Comparison of ENCODE assay signal across 38 cellular contexts in genomic region chr10:89979726-89980125, GRCh38.
"Had no signal": no experiment of that assay in that cellular context is flagged by ENCODE, and none has a peak within 500 bp of the region (broad histone marks: within the 10 kb centered on the region; RNA-seq: fewer than 3 reads in every experiment).

No MANE protein-coding gene starts in this region.

- H3K27ac ChIP-seq: ascending aorta, cardiac muscle cell, VCaP had no signal

- H3K27me3 Mint-ChIP-seq: activated CD4-positive, alpha-beta memory T cell treated with anti-CD3 and anti-CD28 coated beads, Interleukin-2, amount 10 ng/mL, durations not matched to agents 7 days and 5 days; activated CD4-positive, alpha-beta T cell treated with anti-CD3 and anti-CD28 coated beads, Interleukin-2, amount 10 ng/mL, durations not matched to agents 7 days and 5 days; activated CD8-positive, alpha-beta memory T cell treated with anti-CD3 and anti-CD28 coated beads, Interleukin-2, amount 10 ng/mL, durations not matched to agents 7 days and 5 days; activated naive CD4-positive, alpha-beta T cell treated with anti-CD3 and anti-CD28 coated beads, Interleukin-2, amount 10 ng/mL, durations not matched to agents 7 days and 5 days; activated naive CD4-positive, alpha-beta T cell treated with anti-CD3 and anti-CD28 coated beads, Interleukin-2, amount 50 U/mL, for 24 hours; activated naive CD8-positive, alpha-beta T cell; activated naive CD8-positive, alpha-beta T cell treated with anti-CD3 and anti-CD28 coated beads, Interleukin-2, amount 50 U/mL, for 24 hours had no signal

- H3K9me3 ChIP-seq: ascending aorta had no signal

- H3K4me3 ChIP-seq: ascending aorta, cardiac muscle cell had no signal

- FAIRE-seq: bronchial epithelial cell, TTC549 had no signal

- H3K27ac Mint-ChIP-seq: activated CD4-positive, alpha-beta memory T cell treated with anti-CD3 and anti-CD28 coated beads, Interleukin-2, amount 10 ng/mL, durations not matched to agents 7 days and 5 days; activated CD4-positive, alpha-beta T cell treated with anti-CD3 and anti-CD28 coated beads for 36 hours; activated CD4-positive, alpha-beta T cell treated with anti-CD3 and anti-CD28 coated beads, Interleukin-2, amount 10 ng/mL, durations not matched to agents 7 days and 5 days; activated CD8-positive, alpha-beta memory T cell treated with anti-CD3 and anti-CD28 coated beads, Interleukin-2, amount 10 ng/mL, durations not matched to agents 7 days and 5 days; activated CD8-positive, alpha-beta T cell treated with anti-CD3 and anti-CD28 coated beads, Interleukin-2, amount 10 ng/mL, durations not matched to agents 7 days and 5 days; activated naive CD4-positive, alpha-beta T cell treated with anti-CD3 and anti-CD28 coated beads, Interleukin-2, amount 10 ng/mL, durations not matched to agents 7 days and 5 days; activated naive CD4-positive, alpha-beta T cell treated with anti-CD3 and anti-CD28 coated beads, Interleukin-2, amount 50 U/mL, for 24 hours; activated naive CD8-positive, alpha-beta T cell; activated naive CD8-positive, alpha-beta T cell treated with anti-CD3 and anti-CD28 coated beads, Interleukin-2, amount 10 ng/mL, durations not matched to agents 7 days and 5 days; activated naive CD8-positive, alpha-beta T cell treated with anti-CD3 and anti-CD28 coated beads, Interleukin-2, amount 50 U/mL, for 24 hours; activated T-cell treated with anti-CD3 and anti-CD28 coated beads, Interleukin-2, amount 50 U/mL, for 24 hours; activated T-helper 2 cell treated with anti-CD3 and anti-CD28 coated beads, Interferon-gamma antibody, Interleukin-2, Interleukin-4, amounts not matched to agents 10 μg/mL and 5 μg/mL and 100 μg/mL, durations not matched to agents 14 hours and 24 hours and 36 hours; brain; T-helper 1 cell treated with Interleukin-12 subunit alpha and Interleukin-12 subunit beta and Interleukin-4 antibody, amounts not matched to agents 30 μg/mL and 1 μg/mL, for 36 hours; T-helper 2 cell treated with Interferon-gamma antibody and Interleukin-4, amounts not matched to agents 5 μg/mL and 100 μg/mL, for 36 hours had no signal

- H3K4me1 Mint-ChIP-seq: activated CD4-positive, alpha-beta memory T cell treated with anti-CD3 and anti-CD28 coated beads, Interleukin-2, amount 10 ng/mL, durations not matched to agents 7 days and 5 days; activated CD4-positive, alpha-beta T cell treated with anti-CD3 and anti-CD28 coated beads for 36 hours; activated CD4-positive, alpha-beta T cell treated with anti-CD3 and anti-CD28 coated beads, Interleukin-2, amount 10 ng/mL, durations not matched to agents 7 days and 5 days; activated CD8-positive, alpha-beta memory T cell treated with anti-CD3 and anti-CD28 coated beads, Interleukin-2, amount 10 ng/mL, durations not matched to agents 7 days and 5 days; activated naive CD4-positive, alpha-beta T cell treated with anti-CD3 and anti-CD28 coated beads, Interleukin-2, amount 10 ng/mL, durations not matched to agents 7 days and 5 days; activated naive CD4-positive, alpha-beta T cell treated with anti-CD3 and anti-CD28 coated beads, Interleukin-2, amount 50 U/mL, for 24 hours; activated naive CD8-positive, alpha-beta T cell treated with anti-CD3 and anti-CD28 coated beads, Interleukin-2, amount 10 ng/mL, durations not matched to agents 7 days and 5 days; activated naive CD8-positive, alpha-beta T cell treated with anti-CD3 and anti-CD28 coated beads, Interleukin-2, amount 50 U/mL, for 24 hours; central memory CD8-positive, alpha-beta T cell had no signal

- H3K27me3 ChIP-seq: ascending aorta, cardiac muscle cell had no signal

- H3K36me3 Mint-ChIP-seq: activated CD8-positive, alpha-beta memory T cell treated with anti-CD3 and anti-CD28 coated beads, Interleukin-2, amount 10 ng/mL, durations not matched to agents 7 days and 5 days; activated naive CD4-positive, alpha-beta T cell treated with anti-CD3 and anti-CD28 coated beads, Interleukin-2, amount 10 ng/mL, durations not matched to agents 7 days and 5 days; activated naive CD4-positive, alpha-beta T cell treated with anti-CD3 and anti-CD28 coated beads, Interleukin-2, amount 50 U/mL, for 24 hours; activated naive CD8-positive, alpha-beta T cell; activated naive CD8-positive, alpha-beta T cell treated with anti-CD3 and anti-CD28 coated beads, Interleukin-2, amount 10 ng/mL, durations not matched to agents 7 days and 5 days; brain had no signal

- DNase-seq: activated CD4-positive, alpha-beta memory T cell treated with anti-CD3 and anti-CD28 coated beads, Interleukin-2, amount 10 ng/mL, durations not matched to agents 7 days and 5 days; activated CD4-positive, alpha-beta T cell treated with anti-CD3 and anti-CD28 coated beads for 1 hour; activated CD4-positive, alpha-beta T cell treated with anti-CD3 and anti-CD28 coated beads for 36 hours; activated CD4-positive, alpha-beta T cell treated with anti-CD3 and anti-CD28 coated beads for 48 hours; activated CD4-positive, alpha-beta T cell treated with anti-CD3 and anti-CD28 coated beads, Interleukin-2, amount 10 ng/mL, durations not matched to agents 7 days and 5 days; activated CD4-positive, alpha-beta T cell treated with anti-CD3 and anti-CD28 coated beads, Interleukin-2, amount 50 U/mL, for 48 hours; activated CD4-positive, CD25-positive, alpha-beta regulatory T cell; activated CD8-positive, alpha-beta memory T cell treated with anti-CD3 and anti-CD28 coated beads for 24 hours; activated CD8-positive, alpha-beta memory T cell treated with anti-CD3 and anti-CD28 coated beads, Interleukin-2, amount 10 ng/mL, durations not matched to agents 7 days and 5 days; activated CD8-positive, alpha-beta memory T cell treated with anti-CD3 and anti-CD28 coated beads, Interleukin-2, amount 50 U/mL, for 48 hours; activated CD8-positive, alpha-beta T cell treated with anti-CD3 and anti-CD28 coated beads, Interleukin-2, amount 10 ng/mL, durations not matched to agents 7 days and 5 days; activated effector memory CD4-positive, alpha-beta T cell treated with Interleukin-2 at 50 U/mL for 16 hours; activated gamma-delta T cell; activated naive CD4-positive, alpha-beta T cell treated with anti-CD3 and anti-CD28 coated beads, Interleukin-2, amount 10 ng/mL, durations not matched to agents 7 days and 5 days; activated naive CD4-positive, alpha-beta T cell treated with Interleukin-2 at 50 U/mL for 16 hours; activated naive CD8-positive, alpha-beta T cell treated with anti-CD3 and anti-CD28 coated beads, Interleukin-2, amount 10 ng/mL, durations not matched to agents 7 days and 5 days; activated naive CD8-positive, alpha-beta T cell treated with anti-CD3 and anti-CD28 coated beads, Interleukin-2, amount 50 U/mL, for 24 hours; activated T-cell treated with anti-CD3 and anti-CD28 coated beads, Interleukin-2, amount 50 U/mL, for 24 hours; activated T-cell treated with anti-CD3 and anti-CD28 coated beads, Interleukin-2, amount 50 U/mL, for 48 hours; amygdala; anterior cingulate cortex; caudate nucleus; cerebellar nuclear complex; T-helper 2 cell; T-helper 9 cell had no signal

- ATAC-seq: activated CD4-positive, alpha-beta T cell treated with anti-CD3 and anti-CD28 coated beads for 36 hours; activated CD4-positive, CD25-positive, alpha-beta regulatory T cell treated with anti-CD3 and anti-CD28 coated beads, Interleukin-2, amount 50 U/mL, for 24 hours; activated CD8-positive, alpha-beta memory T cell treated with anti-CD3 and anti-CD28 coated beads, Interleukin-2, amount 10 ng/mL, durations not matched to agents 7 days and 5 days; activated CD8-positive, alpha-beta T cell treated with anti-CD3 and anti-CD28 coated beads, Interleukin-2, amount 10 ng/mL, durations not matched to agents 7 days and 5 days; activated naive CD8-positive, alpha-beta T cell treated with anti-CD3 and anti-CD28 coated beads, Interleukin-2, amount 50 U/mL, for 24 hours had no signal

- H3K36me3 ChIP-seq: ascending aorta, cardiac muscle cell had no signal

- H3K4me1 ChIP-seq: ascending aorta had no signal

- H3K4me3 Mint-ChIP-seq: activated CD4-positive, alpha-beta memory T cell treated with anti-CD3 and anti-CD28 coated beads, Interleukin-2, amount 10 ng/mL, durations not matched to agents 7 days and 5 days; activated CD4-positive, alpha-beta T cell treated with anti-CD3 and anti-CD28 coated beads for 36 hours; activated CD4-positive, alpha-beta T cell treated with anti-CD3 and anti-CD28 coated beads, Interleukin-2, amount 10 ng/mL, durations not matched to agents 7 days and 5 days; activated CD8-positive, alpha-beta memory T cell treated with anti-CD3 and anti-CD28 coated beads, Interleukin-2, amount 10 ng/mL, durations not matched to agents 7 days and 5 days; activated CD8-positive, alpha-beta T cell treated with anti-CD3 and anti-CD28 coated beads, Interleukin-2, amount 10 ng/mL, durations not matched to agents 7 days and 5 days; activated naive CD4-positive, alpha-beta T cell treated with anti-CD3 and anti-CD28 coated beads, Interleukin-2, amount 10 ng/mL, durations not matched to agents 7 days and 5 days; activated naive CD4-positive, alpha-beta T cell treated with anti-CD3 and anti-CD28 coated beads, Interleukin-2, amount 50 U/mL, for 24 hours; activated naive CD8-positive, alpha-beta T cell; activated naive CD8-positive, alpha-beta T cell treated with anti-CD3 and anti-CD28 coated beads, Interleukin-2, amount 10 ng/mL, durations not matched to agents 7 days and 5 days; activated naive CD8-positive, alpha-beta T cell treated with anti-CD3 and anti-CD28 coated beads, Interleukin-2, amount 50 U/mL, for 24 hours; activated T-cell treated with anti-CD3 and anti-CD28 coated beads, Interleukin-2, amount 50 U/mL, for 24 hours; brain; central memory CD8-positive, alpha-beta T cell; T-helper 1 cell treated with Interleukin-12 subunit alpha and Interleukin-12 subunit beta and Interleukin-4 antibody, amounts not matched to agents 30 μg/mL and 1 μg/mL, for 36 hours; T-helper 2 cell treated with Interferon-gamma antibody and Interleukin-4, amounts not matched to agents 5 μg/mL and 100 μg/mL, for 36 hours had no signal

- H3K9me3 Mint-ChIP-seq: activated CD4-positive, alpha-beta memory T cell treated with anti-CD3 and anti-CD28 coated beads, Interleukin-2, amount 10 ng/mL, durations not matched to agents 7 days and 5 days; activated CD4-positive, alpha-beta T cell treated with anti-CD3 and anti-CD28 coated beads, Interleukin-2, amount 10 ng/mL, durations not matched to agents 7 days and 5 days; activated naive CD4-positive, alpha-beta T cell treated with anti-CD3 and anti-CD28 coated beads, Interleukin-2, amount 10 ng/mL, durations not matched to agents 7 days and 5 days; activated naive CD4-positive, alpha-beta T cell treated with anti-CD3 and anti-CD28 coated beads, Interleukin-2, amount 50 U/mL, for 24 hours; activated naive CD8-positive, alpha-beta T cell treated with anti-CD3 and anti-CD28 coated beads, Interleukin-2, amount 10 ng/mL, durations not matched to agents 7 days and 5 days; activated naive CD8-positive, alpha-beta T cell treated with anti-CD3 and anti-CD28 coated beads, Interleukin-2, amount 50 U/mL, for 24 hours; activated T-cell treated with anti-CD3 and anti-CD28 coated beads, Interleukin-2, amount 50 U/mL, for 24 hours; activated T-helper 2 cell treated with anti-CD3 and anti-CD28 coated beads, Interferon-gamma antibody, Interleukin-2, Interleukin-4, amounts not matched to agents 10 μg/mL and 5 μg/mL and 100 μg/mL, durations not matched to agents 14 hours and 24 hours and 36 hours; brain; T-helper 1 cell treated with Interleukin-12 subunit alpha and Interleukin-12 subunit beta and Interleukin-4 antibody, amounts not matched to agents 30 μg/mL and 1 μg/mL, for 36 hours; T-helper 2 cell treated with Interferon-gamma antibody and Interleukin-4, amounts not matched to agents 5 μg/mL and 100 μg/mL, for 36 hours had no signal
